In the genomic region with DNA sequence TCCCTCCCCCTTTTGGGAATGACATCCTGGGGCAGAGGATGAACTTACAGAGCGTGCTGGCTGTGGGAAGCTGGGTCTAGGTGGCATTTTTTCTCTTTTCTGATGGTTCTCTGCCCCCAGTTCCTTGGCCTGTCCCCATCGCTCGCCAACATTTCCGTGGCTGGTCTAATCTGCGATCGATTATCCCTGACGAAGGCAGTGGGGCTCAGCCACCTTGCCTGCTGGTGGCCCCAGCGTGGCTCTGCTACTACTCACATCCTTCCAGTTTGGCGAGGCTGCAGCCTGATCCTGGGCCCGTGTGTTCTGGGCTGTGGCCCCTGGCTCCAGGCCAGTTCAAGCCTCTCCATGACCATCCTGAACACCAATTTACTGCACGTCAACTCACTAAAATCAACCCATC, we compare ENCODE assay signal across 19 cellular contexts. TPM values are rescaled to one million over a fixed set of nuclear protein-coding genes. Genes with fewer than 3 reads are reported as not detected.
A peak's percentile ranks its signal among the peaks of the same experiment; 100 is the strongest.
DNase-seq lines count a peak whose midpoint lies in the region; ATAC-seq and TF ChIP-seq lines count a peak whose summit lies in the region.
"Had no signal": no experiment of that assay in that cellular context is flagged by ENCODE, and none has a peak within 500 bp of the region (broad histone marks: within the 10 kb centered on the region; RNA-seq: fewer than 3 reads in every experiment).

No MANE protein-coding gene starts in this region.

- ATAC-seq in heart left ventricle (no peak), Right ventricle myocardium superior (ENCODE audit: poor library complexity) (no peak), GM23338 (peak; percentile 37), memory B cell (ENCODE audit: low read depth) (no peak), GM21723 (IDR thresholded peaks at IDR 0.05; ENCODE audit: unreplicated experiment) (no peak), HG03565 (IDR thresholded peaks at IDR 0.05; ENCODE audit: unreplicated experiment) (no peak)
- no peak for ATAC-seq in stimulated activated memory B cell treated with anti-CD40 and anti-IgM and Interleukin-4, amounts not matched to agents 10 μg/mL and 1 μg/mL and 100 μg/mL, for 72 hours

- peaks cover 21% of the 10 kb centered on the region for H3K4me1 Mint-ChIP-seq in GM23338
- peaks cover 56% of the 10 kb centered on the region for H3K4me1 Mint-ChIP-seq in memory B cell
- peaks cover 62% of the 10 kb centered on the region for H3K4me1 Mint-ChIP-seq in stimulated activated memory B cell treated with anti-CD40 and anti-IgM and Interleukin-4, amounts not matched to agents 10 μg/mL and 1 μg/mL and 100 μg/mL, for 72 hours

- peaks cover 0 to 67% (median 31%) of the 10 kb centered on the region in 12 donors for H3K4me1 ChIP-seq in heart left ventricle
- 0 out of 2 replicates have a peak, but pooled peaks cover 2% of the 10 kb centered on the region for H3K4me1 ChIP-seq in GM23338 (ENCODE audit: insufficient read depth)

- peak overlapping the region; percentile 87; the same call in 1 of the 2 replicates for H2AFZ ChIP-seq in GM23338

- H3K9me3 Mint-ChIP-seq in GM23338 (no peaks in the 10 kb centered on the region), memory B cell (no peaks in the 10 kb centered on the region)
- H3K9me3 Mint-ChIP-seq in stimulated activated memory B cell treated with anti-CD40 and anti-IgM and Interleukin-4, amounts not matched to agents 10 μg/mL and 1 μg/mL and 100 μg/mL, for 72 hours, result no peaks in the 10 kb centered on the region

- 65 to 72% (median 67%) methylated on average over 11 of the region's 11 CpGs for WGBS in heart left ventricle, 4 donors

- H3K4me3 ChIP-seq in heart left ventricle, result no peak overlapping the region
- no peak overlapping the region for H3K4me3 ChIP-seq in GM23338

- H3K36me3 Mint-ChIP-seq in GM23338 (ENCODE audit: low read depth), result no peaks in the 10 kb centered on the region
- no peaks in the 10 kb centered on the region for H3K36me3 Mint-ChIP-seq in memory B cell
- no peaks in the 10 kb centered on the region for H3K36me3 Mint-ChIP-seq in stimulated activated memory B cell treated with anti-CD40 and anti-IgM and Interleukin-4, amounts not matched to agents 10 μg/mL and 1 μg/mL and 100 μg/mL, for 72 hours

- no peak overlapping the region for H3K4me2 ChIP-seq in GM23338

- H3K36me3 ChIP-seq in heart left ventricle, result no peaks in the 10 kb centered on the region
- no peaks in the 10 kb centered on the region for H3K36me3 ChIP-seq in GM23338 (ENCODE audit: insufficient read depth)

- no peaks in the 10 kb centered on the region for H3F3A ChIP-seq in GM23338 (replicated peaks; ENCODE audit: low read depth)

- H3K27ac ChIP-seq in heart left ventricle, result peak overlapping the region in 10 of 12 donors; percentile 23 to 87 (median 50)
- H3K27ac ChIP-seq in GM23338 (ENCODE audit: low read depth), result no peak overlapping the region

- TF ChIP-seq POLR2A in heart left ventricle (IDR thresholded peaks at IDR 0.05), result no peak

- H3K27ac Mint-ChIP-seq in GM23338 (no peak overlapping the region), memory B cell (peak overlapping the region; percentile 96)
- peak overlapping the region; percentile 96 for H3K27ac Mint-ChIP-seq in stimulated activated memory B cell treated with anti-CD40 and anti-IgM and Interleukin-4, amounts not matched to agents 10 μg/mL and 1 μg/mL and 100 μg/mL, for 72 hours

- no peaks in the 10 kb centered on the region for H4K20me1 ChIP-seq in GM23338 (replicated peaks; ENCODE audit: insufficient read depth)

- peaks cover 5% of the 10 kb centered on the region for H3K27me3 Mint-ChIP-seq in GM23338 (ENCODE audit: insufficient read depth, low read depth, poor library complexity)
- no peaks in the 10 kb centered on the region for H3K27me3 Mint-ChIP-seq in memory B cell
- no peaks in the 10 kb centered on the region for H3K27me3 Mint-ChIP-seq in stimulated activated memory B cell treated with anti-CD40 and anti-IgM and Interleukin-4, amounts not matched to agents 10 μg/mL and 1 μg/mL and 100 μg/mL, for 72 hours

- H3K9me3 ChIP-seq in heart left ventricle, result no peaks in the 10 kb centered on the region

- H3K4me3 Mint-ChIP-seq in GM23338 (no peak overlapping the region), memory B cell (peak overlapping the region; percentile 9)
- H3K4me3 Mint-ChIP-seq in stimulated activated memory B cell treated with anti-CD40 and anti-IgM and Interleukin-4, amounts not matched to agents 10 μg/mL and 1 μg/mL and 100 μg/mL, for 72 hours, result no peak overlapping the region

- intact Hi-C loops in heart left ventricle (cut with DNase I), result loop anchor here (1.0 to 10.0 kb wide), 12 partner anchors 57 to 233 kb away; partner anchors contain the start of gene HLA-DPA1 (in 1 of the 10)
- intact Hi-C loops in Right ventricle myocardium superior (cut with DNase I), result loop anchor here (5.0 kb wide), 1 partner anchor 67 kb away; no protein-coding TSS in a partner anchor

- H3K27me3 ChIP-seq in heart left ventricle, result peaks cover 0 to 16% (median 2%) of the 10 kb centered on the region in 9 donors
- H3K27me3 ChIP-seq in GM23338 (ENCODE audit: insufficient read depth), result no peaks in the 10 kb centered on the region

- TF ChIP-seq CTCF in heart left ventricle (IDR thresholded peaks at IDR 0.05) (no peak), GM23338 (conservative IDR thresholded peaks at IDR 0.05; ENCODE audit: low read depth in 2 of 2) (no peak)

- DNase-seq in heart left ventricle (peak in 1 of 5 donors; percentile 20), Right ventricle myocardium superior (no peak), GM23338 (ENCODE audit: low spot score) (peak; percentile 18), memory B cell (ENCODE audit: low spot score in 2 of 2) (no peak), OCI-M2 (lab: John Stamatoyannopoulos, UW; ENCODE audit: unreplicated experiment) (no peak)
- DNase-seq: 8988T, DMS53, GDM1, GOT3, Karpas-422, NCI-H1417 treated with DMSO at 0.1 percent for 48 hours, NCI-H187, NCI-H446, NCI-H526, SHP77 had no signal

- H3K9me2 ChIP-seq in GM23338 (ENCODE audit: insufficient read depth), result no peaks in the 10 kb centered on the region

- H3K79me2 ChIP-seq in GM23338 (replicated peaks; ENCODE audit: insufficient read depth), result no peaks in the 10 kb centered on the region

TF ChIP-seq in GM23338, 12 proteins besides CTCF, POLR2A, EP300 and RAD21 (continues in another document):
- no peak for TF ChIP-seq POLR2AphosphoS5 (IDR thresholded peaks at IDR 0.05; ENCODE audit: low read depth)
- TF ChIP-seq EZH2 (IDR thresholded peaks at IDR 0.05; ENCODE audit: low read depth, unreplicated experiment), result no peak
- TF ChIP-seq ZNF114 (CRISPR knock-in tag; IDR thresholded peaks at IDR 0.05), result no peak
- TF ChIP-seq NANOG (IDR thresholded peaks at IDR 0.05; ENCODE audit: borderline replicate concordance), result no peak
- TF ChIP-seq STAT1 (IDR thresholded peaks at IDR 0.05; ENCODE audit: unreplicated experiment), result no peak
- no peak for TF ChIP-seq CREB1 (CRISPR knock-in tag; IDR thresholded peaks at IDR 0.05; ENCODE audit: low read depth)
- no peak for TF ChIP-seq JUNB (IDR thresholded peaks at IDR 0.05; ENCODE audit: unreplicated experiment)
- TF ChIP-seq, protein P1, sequence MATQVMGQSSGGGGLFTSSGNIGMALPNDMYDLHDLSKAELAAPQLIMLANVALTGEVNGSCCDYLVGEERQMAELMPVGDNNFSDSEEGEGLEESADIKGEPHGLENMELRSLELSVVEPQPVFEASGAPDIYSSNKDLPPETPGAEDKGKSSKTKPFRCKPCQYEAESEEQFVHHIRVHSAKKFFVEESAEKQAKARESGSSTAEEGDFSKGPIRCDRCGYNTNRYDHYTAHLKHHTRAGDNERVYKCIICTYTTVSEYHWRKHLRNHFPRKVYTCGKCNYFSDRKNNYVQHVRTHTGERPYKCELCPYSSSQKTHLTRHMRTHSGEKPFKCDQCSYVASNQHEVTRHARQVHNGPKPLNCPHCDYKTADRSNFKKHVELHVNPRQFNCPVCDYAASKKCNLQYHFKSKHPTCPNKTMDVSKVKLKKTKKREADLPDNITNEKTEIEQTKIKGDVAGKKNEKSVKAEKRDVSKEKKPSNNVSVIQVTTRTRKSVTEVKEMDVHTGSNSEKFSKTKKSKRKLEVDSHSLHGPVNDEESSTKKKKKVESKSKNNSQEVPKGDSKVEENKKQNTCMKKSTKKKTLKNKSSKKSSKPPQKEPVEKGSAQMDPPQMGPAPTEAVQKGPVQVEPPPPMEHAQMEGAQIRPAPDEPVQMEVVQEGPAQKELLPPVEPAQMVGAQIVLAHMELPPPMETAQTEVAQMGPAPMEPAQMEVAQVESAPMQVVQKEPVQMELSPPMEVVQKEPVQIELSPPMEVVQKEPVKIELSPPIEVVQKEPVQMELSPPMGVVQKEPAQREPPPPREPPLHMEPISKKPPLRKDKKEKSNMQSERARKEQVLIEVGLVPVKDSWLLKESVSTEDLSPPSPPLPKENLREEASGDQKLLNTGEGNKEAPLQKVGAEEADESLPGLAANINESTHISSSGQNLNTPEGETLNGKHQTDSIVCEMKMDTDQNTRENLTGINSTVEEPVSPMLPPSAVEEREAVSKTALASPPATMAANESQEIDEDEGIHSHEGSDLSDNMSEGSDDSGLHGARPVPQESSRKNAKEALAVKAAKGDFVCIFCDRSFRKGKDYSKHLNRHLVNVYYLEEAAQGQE (IDR thresholded peaks at IDR 0.05; ENCODE audit: unreplicated experiment), result no peak

RNA-seq across cellular contexts. Expression of gene HLA-DOA, which starts 6.4 kb away (rescaled TPM):
- total RNA-seq in heart left ventricle (10 to 100 TPM in 2 of 9 donors, 1 to 10 TPM in 4, under 1 TPM in 3; 0.44 to 32.4 (median 1.5) TPM), Right ventricle myocardium superior (1.2 TPM)
- polyA plus RNA-seq in heart left ventricle (1 to 10 TPM in 1 of 2 donors, under 1 TPM in 1; 0.78 to 1.2 TPM), GM23338 (2016; fragmentation: Nextera tagmentation; extraction: Ambion mirVana) (4.8 TPM in 2 replicates)
- 30.5 and 34.2 TPM in 2 replicates for total RNA-seq in GM23338 (2014; rRNA removed; shearing (Covaris generic))
- total RNA-seq: MCF 10A had no signal

RNA-seq across cellular contexts. Expression of gene BRD2, which starts 47.4 kb away (rescaled TPM):
- 100 to 1,000 TPM in 2 of 9 donors, 10 to 100 TPM in 7; 56.8 to 107 (median 73.5) TPM for total RNA-seq in heart left ventricle
- polyA plus RNA-seq in heart left ventricle, result 10 to 100 TPM; 61.9 to 67.8 TPM
- 62.6 TPM for total RNA-seq in Right ventricle myocardium superior
- total RNA-seq in GM23338 (2014; rRNA removed; shearing (Covaris generic)), result 169 and 182 TPM in 2 replicates
- 81.9 and 84.9 TPM in 2 replicates for polyA plus RNA-seq in GM23338 (2016; fragmentation: Nextera tagmentation; extraction: Ambion mirVana)

RNA-seq across cellular contexts. Expression of gene HLA-DPA1, which starts 57.7 kb away (rescaled TPM):
- total RNA-seq in heart left ventricle, result 100 to 1,000 TPM in 2 of 9 donors, 10 to 100 TPM in 7; 18.6 to 438 (median 51.0) TPM
- polyA plus RNA-seq in heart left ventricle, result 10 to 100 TPM; 18.2 to 23.5 TPM
- total RNA-seq in Right ventricle myocardium superior, result 34.1 TPM
- total RNA-seq in GM23338 (2014; rRNA removed; shearing (Covaris generic)), result 6.6 and 6.9 TPM in 2 replicates
- 3.9 and 4.1 TPM in 2 replicates for polyA plus RNA-seq in GM23338 (2016; fragmentation: Nextera tagmentation; extraction: Ambion mirVana)
- total RNA-seq: MCF 10A had no signal

RNA-seq across cellular contexts. Expression of gene HLA-DPB1, which starts 60.0 kb away (rescaled TPM):
- total RNA-seq in heart left ventricle (100 to 1,000 TPM in 2 of 9 donors, 10 to 100 TPM in 7; 16.6 to 346 (median 30.7) TPM), Right ventricle myocardium superior (29.8 TPM)
- polyA plus RNA-seq in heart left ventricle (10 to 100 TPM; 25.0 to 30.1 TPM), GM23338 (2016; fragmentation: Nextera tagmentation; extraction: Ambion mirVana) (19.8 and 22.0 TPM in 2 replicates)
- total RNA-seq in GM23338 (2014; rRNA removed; shearing (Covaris generic)), result 32.1 and 37.6 TPM in 2 replicates
- total RNA-seq: MCF 10A had no signal
